Comparison of ENCODE assay signal across 10 cellular contexts in genomic region chr14:97456958-97457357, GRCh38.
DNase-seq lines count a peak whose midpoint lies in the region; ATAC-seq lines count a peak whose summit lies in the region.
"Had no signal": no experiment of that assay in that cellular context is flagged by ENCODE, and none has a peak within 500 bp of the region (broad histone marks: within the 10 kb centered on the region; RNA-seq: fewer than 3 reads in every experiment).

No MANE protein-coding gene starts in this region.

- peak overlapping the region; percentile 97 for H3K27ac Mint-ChIP-seq in activated T-helper 2 cell treated with anti-CD3 and anti-CD28 coated beads, Interferon-gamma antibody, Interleukin-2, Interleukin-4, amounts not matched to agents 10 μg/mL and 5 μg/mL and 100 μg/mL, durations not matched to agents 14 hours and 24 hours and 36 hours
- peak overlapping the region; percentile 72 to 99 (median 98) for H3K27ac Mint-ChIP-seq in naive thymus-derived CD4-positive, alpha-beta T cell
- no peak overlapping the region for H3K27ac Mint-ChIP-seq in stimulated activated naive B cell treated with anti-CD40 and anti-IgM and Interleukin-4, amounts not matched to agents 10 μg/mL and 1 μg/mL and 100 μg/mL, for 72 hours
- H3K27ac Mint-ChIP-seq: neural progenitor cell had no signal

- DNase-seq in T-helper 9 cell = peak; percentile 12
- DNase-seq in activated T-helper 2 cell treated with anti-CD3 and anti-CD28 coated beads, Interferon-gamma antibody, Interleukin-2, Interleukin-4, amounts not matched to agents 10 μg/mL and 5 μg/mL and 100 μg/mL, durations not matched to agents 14 hours and 24 hours and 36 hours (ENCODE audit: low spot score) = peak; percentile 63
- peak in 1 of 9 donors; percentile 67 for DNase-seq in naive thymus-derived CD4-positive, alpha-beta T cell
- no peak for DNase-seq in stimulated activated naive B cell treated with anti-CD40 and anti-IgM and Interleukin-4, amounts not matched to agents 10 μg/mL and 1 μg/mL and 100 μg/mL, for 72 hours
- no peak for DNase-seq in medulla oblongata (ENCODE audit: extremely low spot score)
- no peak for DNase-seq in HUDEP-2 (lab: John Stamatoyannopoulos, UW; ENCODE audit: unreplicated experiment in 76 of 76)

- H3K27ac ChIP-seq in naive thymus-derived CD4-positive, alpha-beta T cell (ENCODE audit: low read depth, low read length) = no peak overlapping the region
- H3K27ac ChIP-seq: gastroesophageal sphincter, neural progenitor cell had no signal

- H3K4me3 Mint-ChIP-seq in activated T-helper 2 cell treated with anti-CD3 and anti-CD28 coated beads, Interferon-gamma antibody, Interleukin-2, Interleukin-4, amounts not matched to agents 10 μg/mL and 5 μg/mL and 100 μg/mL, durations not matched to agents 14 hours and 24 hours and 36 hours (ENCODE audit: low read depth) = peak overlapping the region; percentile 84
- peak overlapping the region in 8 of 10 donors; percentile 59 to 99 (median 89) for H3K4me3 Mint-ChIP-seq in naive thymus-derived CD4-positive, alpha-beta T cell
- H3K4me3 Mint-ChIP-seq in stimulated activated naive B cell treated with anti-CD40 and anti-IgM and Interleukin-4, amounts not matched to agents 10 μg/mL and 1 μg/mL and 100 μg/mL, for 72 hours = no peak overlapping the region
- H3K4me3 Mint-ChIP-seq: neural progenitor cell had no signal

- H3K9me3 ChIP-seq in naive thymus-derived CD4-positive, alpha-beta T cell (ENCODE audit: control insufficient read depth in 2 of 3, low read length in 3 of 3) = peaks cover 0 to 4% (median 0%) of the 10 kb centered on the region in 3 experiments

- peaks cover 67% of the 10 kb centered on the region for H3K4me1 Mint-ChIP-seq in activated T-helper 2 cell treated with anti-CD3 and anti-CD28 coated beads, Interferon-gamma antibody, Interleukin-2, Interleukin-4, amounts not matched to agents 10 μg/mL and 5 μg/mL and 100 μg/mL, durations not matched to agents 14 hours and 24 hours and 36 hours (ENCODE audit: low read depth)
- peaks cover 28 to 61% (median 47%) of the 10 kb centered on the region in 7 donors for H3K4me1 Mint-ChIP-seq in naive thymus-derived CD4-positive, alpha-beta T cell
- H3K4me1 Mint-ChIP-seq in stimulated activated naive B cell treated with anti-CD40 and anti-IgM and Interleukin-4, amounts not matched to agents 10 μg/mL and 1 μg/mL and 100 μg/mL, for 72 hours = peaks cover 8 to 20% of the 10 kb centered on the region in 2 donors

- H3K27me3 Mint-ChIP-seq in activated T-helper 2 cell treated with anti-CD3 and anti-CD28 coated beads, Interferon-gamma antibody, Interleukin-2, Interleukin-4, amounts not matched to agents 10 μg/mL and 5 μg/mL and 100 μg/mL, durations not matched to agents 14 hours and 24 hours and 36 hours (ENCODE audit: low read depth) = no peaks in the 10 kb centered on the region
- no peaks in the 10 kb centered on the region for H3K27me3 Mint-ChIP-seq in naive thymus-derived CD4-positive, alpha-beta T cell
- peaks cover 14 to 30% of the 10 kb centered on the region in 2 donors for H3K27me3 Mint-ChIP-seq in stimulated activated naive B cell treated with anti-CD40 and anti-IgM and Interleukin-4, amounts not matched to agents 10 μg/mL and 1 μg/mL and 100 μg/mL, for 72 hours

- peaks cover 9% of the 10 kb centered on the region for H3K9me3 Mint-ChIP-seq in activated T-helper 2 cell treated with anti-CD3 and anti-CD28 coated beads, Interferon-gamma antibody, Interleukin-2, Interleukin-4, amounts not matched to agents 10 μg/mL and 5 μg/mL and 100 μg/mL, durations not matched to agents 14 hours and 24 hours and 36 hours
- peaks cover 0 to 10% (median 5%) of the 10 kb centered on the region in 11 donors for H3K9me3 Mint-ChIP-seq in naive thymus-derived CD4-positive, alpha-beta T cell
- H3K9me3 Mint-ChIP-seq in stimulated activated naive B cell treated with anti-CD40 and anti-IgM and Interleukin-4, amounts not matched to agents 10 μg/mL and 1 μg/mL and 100 μg/mL, for 72 hours = peaks cover 1 to 3% of the 10 kb centered on the region in 2 donors

- H3K4me3 ChIP-seq in naive thymus-derived CD4-positive, alpha-beta T cell (ENCODE audit: low read length) = no peak overlapping the region
- H3K4me3 ChIP-seq: gastroesophageal sphincter, neural progenitor cell had no signal

- peaks cover 30 to 45% of the 10 kb centered on the region in 2 donors for H3K4me1 ChIP-seq in naive thymus-derived CD4-positive, alpha-beta T cell (ENCODE audit: control insufficient read depth in 2 of 2, insufficient read depth in 2 of 2, low read length in 2 of 2)
- H3K4me1 ChIP-seq: gastroesophageal sphincter had no signal

- peaks cover 0 to 4% (median 0%) of the 10 kb centered on the region in 3 experiments for H3K36me3 ChIP-seq in naive thymus-derived CD4-positive, alpha-beta T cell (ENCODE audit: control insufficient read depth in 2 of 3, insufficient read depth in 3 of 3, low read length in 3 of 3)
- H3K36me3 ChIP-seq: gastroesophageal sphincter, neural progenitor cell had no signal

- POLR2A ChIA-PET in naive thymus-derived CD4-positive, alpha-beta T cell (lab: Charles Lee) = interaction anchor here (1.0 kb wide), 1 partner anchor 144 kb away, joined by 5 read pairs; no protein-coding TSS in a partner anchor

- no peaks in the 10 kb centered on the region for H3K27me3 ChIP-seq in naive thymus-derived CD4-positive, alpha-beta T cell (ENCODE audit: control insufficient read depth in 2 of 2, insufficient read depth in 2 of 2, low read length in 2 of 2)

- intact Hi-C loops in activated T-helper 2 cell treated with anti-CD3 and anti-CD28 coated beads, Interferon-gamma antibody, Interleukin-2, Interleukin-4, amounts not matched to agents 10 μg/mL and 5 μg/mL and 100 μg/mL, durations not matched to agents 14 hours and 24 hours and 36 hours (cut with micrococcal nuclease) = loop anchor here (1.0 to 10.0 kb wide), 11 partner anchors 15 to 1810 kb away; no protein-coding TSS in a partner anchor
- intact Hi-C loops in naive thymus-derived CD4-positive, alpha-beta T cell (cut with micrococcal nuclease) = loop anchor here (5.0 to 10.0 kb wide), 10 partner anchors 145 to 1735 kb away; partner anchors contain the start of gene VRK1 (in 1 of the 2)

- ATAC-seq in naive thymus-derived CD4-positive, alpha-beta T cell = no peak
- peak; percentile 72 to 77 for ATAC-seq in stimulated activated naive B cell treated with anti-CD40 and anti-IgM and Interleukin-4, amounts not matched to agents 10 μg/mL and 1 μg/mL and 100 μg/mL, for 72 hours (replicated peaks)
- ATAC-seq in GM21447 (IDR thresholded peaks at IDR 0.05; ENCODE audit: unreplicated experiment) = no peak
- ATAC-seq: gastroesophageal sphincter, HepG2 had no signal

- H3K36me3 Mint-ChIP-seq in activated T-helper 2 cell treated with anti-CD3 and anti-CD28 coated beads, Interferon-gamma antibody, Interleukin-2, Interleukin-4, amounts not matched to agents 10 μg/mL and 5 μg/mL and 100 μg/mL, durations not matched to agents 14 hours and 24 hours and 36 hours (ENCODE audit: low read depth) = peaks cover 71% of the 10 kb centered on the region
- H3K36me3 Mint-ChIP-seq in naive thymus-derived CD4-positive, alpha-beta T cell = peaks cover 0 to 32% (median 15%) of the 10 kb centered on the region in 5 donors
- H3K36me3 Mint-ChIP-seq in stimulated activated naive B cell treated with anti-CD40 and anti-IgM and Interleukin-4, amounts not matched to agents 10 μg/mL and 1 μg/mL and 100 μg/mL, for 72 hours = peaks cover 0 to 2% of the 10 kb centered on the region in 2 donors
- H3K36me3 Mint-ChIP-seq: neural progenitor cell had no signal

- CTCF ChIA-PET in naive thymus-derived CD4-positive, alpha-beta T cell (lab: Charles Lee) = no interaction called here

Comparison
In these comparisons a context has a peak if more than half of its experiments do, and no peak if none do; other contexts are left out.
1. DNase-seq: peak in T-helper 9 cell (single experiment) and activated T-helper 2 cell treated with anti-CD3 and anti-CD28 coated beads, Interferon-gamma antibody, Interleukin-2, Interleukin-4, amounts not matched to agents 10 μg/mL and 5 μg/mL and 100 μg/mL, durations not matched to agents 14 hours and 24 hours and 36 hours (single experiment); none in stimulated activated naive B cell treated with anti-CD40 and anti-IgM and Interleukin-4, amounts not matched to agents 10 μg/mL and 1 μg/mL and 100 μg/mL, for 72 hours (single experiment), medulla oblongata (single experiment) and HUDEP-2 (0 of 76).
2. H3K4me3 Mint-ChIP-seq: peak in activated T-helper 2 cell treated with anti-CD3 and anti-CD28 coated beads, Interferon-gamma antibody, Interleukin-2, Interleukin-4, amounts not matched to agents 10 μg/mL and 5 μg/mL and 100 μg/mL, durations not matched to agents 14 hours and 24 hours and 36 hours (single experiment) and naive thymus-derived CD4-positive, alpha-beta T cell (8 of 10); none in stimulated activated naive B cell treated with anti-CD40 and anti-IgM and Interleukin-4, amounts not matched to agents 10 μg/mL and 1 μg/mL and 100 μg/mL, for 72 hours (0 of 2).
3. ATAC-seq: peak in stimulated activated naive B cell treated with anti-CD40 and anti-IgM and Interleukin-4, amounts not matched to agents 10 μg/mL and 1 μg/mL and 100 μg/mL, for 72 hours (2 of 2); none in naive thymus-derived CD4-positive, alpha-beta T cell (single experiment) and GM21447 (single experiment).